In genomic region chr2:54512183-54512582, GRCh38 we compare ENCODE assay signal across 29 cellular contexts.
"Had no signal": no experiment of that assay in that cellular context is flagged by ENCODE, and none has a peak within 500 bp of the region (broad histone marks: within the 10 kb centered on the region; RNA-seq: fewer than 3 reads in every experiment).

No MANE protein-coding gene starts in this region.

- H3K27ac ChIP-seq: coronary artery, epithelial cell of prostate, esophagus squamous epithelium, foreskin keratinocyte, heart left ventricle, hepatocyte, lower lobe of right lung had no signal

- H2AFZ ChIP-seq: hepatocyte had no signal

- H3K9me3 Mint-ChIP-seq: effector memory CD8-positive, alpha-beta T cell; endodermal cell; immature natural killer cell; mesothelial cell of epicardium had no signal

- FAIRE-seq: colon, endometrium, frontal cortex, kidney had no signal

- DNase-seq: central memory CD4-positive, alpha-beta T cell; dermis blood vessel endothelial cell; effector CD8-positive, alpha-beta T cell; effector memory CD8-positive, alpha-beta T cell; endodermal cell; erythroblast; esophagus squamous epithelium; foreskin keratinocyte; heart left ventricle; hypothalamus; immature natural killer cell; islet precursor cell; kidney; kidney glomerular epithelial cell; left colon; left lung; left ventricle myocardium superior; lower lobe of right lung; mesenchymal stem cell; mucosa of descending colon had no signal

- H3K36me3 ChIP-seq: esophagus squamous epithelium, gastroesophageal sphincter, left lung, lower lobe of right lung had no signal

- H3K27me3 Mint-ChIP-seq: effector memory CD8-positive, alpha-beta T cell had no signal

- H3K4me3 ChIP-seq: coronary artery, esophagus squamous epithelium, gastroesophageal sphincter, heart left ventricle, hepatocyte, left lung, lower lobe of right lung, mucosa of descending colon had no signal

- H3K9me3 ChIP-seq: esophagus squamous epithelium, gastroesophageal sphincter, heart left ventricle, left lung, lower lobe of right lung, mucosa of descending colon had no signal

- H3K27ac Mint-ChIP-seq: effector memory CD8-positive, alpha-beta T cell; endodermal cell; immature natural killer cell; mesothelial cell of epicardium had no signal

- H3K4me1 ChIP-seq: foreskin keratinocyte had no signal

- H3K36me3 Mint-ChIP-seq: immature natural killer cell, mesothelial cell of epicardium had no signal

- H3K4me3 Mint-ChIP-seq: effector memory CD8-positive, alpha-beta T cell; endodermal cell; immature natural killer cell; mesothelial cell of epicardium had no signal

- H3K27me3 ChIP-seq: esophagus squamous epithelium, foreskin keratinocyte, gastroesophageal sphincter, heart left ventricle, hepatocyte, left lung had no signal

- H3K4me2 ChIP-seq: hepatocyte had no signal

- ATAC-seq: effector memory CD8-positive, alpha-beta T cell; esophagus mucosa; foreskin keratinocyte; gastroesophageal sphincter; left colon; left lung; left ventricle myocardium superior; mucosa of descending colon had no signal

- H3K4me1 Mint-ChIP-seq: immature natural killer cell had no signal
